ENCODE assay signal across 8 cellular contexts in the genomic region with DNA sequence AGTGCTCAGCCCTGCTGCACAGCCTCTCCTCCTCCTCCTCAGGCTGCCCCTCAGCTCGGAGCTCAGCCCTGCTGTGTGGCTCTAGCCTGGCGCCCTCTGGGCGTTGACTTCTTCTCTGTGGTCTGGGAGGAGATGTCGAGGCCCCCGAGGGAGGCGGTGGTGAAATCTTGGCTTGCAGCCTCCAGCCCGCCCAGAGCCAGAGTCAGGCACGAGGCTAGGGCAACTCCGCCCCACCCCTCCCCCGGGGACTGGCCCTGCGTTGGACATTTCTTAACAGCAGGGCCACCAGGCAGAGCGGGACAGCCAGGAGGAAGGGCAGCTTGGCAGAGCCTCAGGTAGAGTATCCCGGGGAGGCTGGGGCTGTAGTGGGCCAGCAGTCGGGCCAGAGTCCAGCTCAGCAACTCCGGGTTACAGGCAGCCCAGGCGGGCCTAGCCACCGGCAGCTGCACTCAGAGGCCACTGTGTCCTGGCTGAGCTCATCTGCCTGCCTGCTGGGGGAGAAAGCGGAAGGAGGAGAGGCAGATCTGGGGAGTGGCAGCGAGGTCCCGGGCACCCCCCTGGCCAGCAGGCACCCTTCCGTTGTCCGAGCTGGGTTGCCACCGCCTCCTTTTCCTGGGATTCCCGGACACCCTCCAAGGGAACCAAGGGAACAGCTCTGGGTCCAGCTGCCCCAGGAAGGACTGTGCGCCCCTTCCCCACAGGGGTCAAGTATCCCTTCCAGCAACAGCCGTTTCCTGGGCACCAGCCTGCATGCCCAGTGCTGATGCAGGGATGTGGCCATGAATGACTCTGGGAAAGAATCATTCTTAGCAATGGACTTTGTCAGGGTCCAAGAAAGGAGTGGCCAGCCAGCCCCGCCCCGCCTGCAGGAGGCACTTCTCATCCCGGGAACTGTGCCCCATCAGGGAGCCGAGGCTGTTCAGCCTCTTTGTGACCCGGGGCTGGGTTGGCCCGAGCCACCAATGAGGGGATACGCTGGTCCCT. TPM values are rescaled to one million over a fixed set of nuclear protein-coding genes. Genes with fewer than 3 reads are reported as not detected.
DNase-seq lines count a peak whose midpoint lies in the region; ATAC-seq and TF ChIP-seq lines count a peak whose summit lies in the region.

A gene with protein sequence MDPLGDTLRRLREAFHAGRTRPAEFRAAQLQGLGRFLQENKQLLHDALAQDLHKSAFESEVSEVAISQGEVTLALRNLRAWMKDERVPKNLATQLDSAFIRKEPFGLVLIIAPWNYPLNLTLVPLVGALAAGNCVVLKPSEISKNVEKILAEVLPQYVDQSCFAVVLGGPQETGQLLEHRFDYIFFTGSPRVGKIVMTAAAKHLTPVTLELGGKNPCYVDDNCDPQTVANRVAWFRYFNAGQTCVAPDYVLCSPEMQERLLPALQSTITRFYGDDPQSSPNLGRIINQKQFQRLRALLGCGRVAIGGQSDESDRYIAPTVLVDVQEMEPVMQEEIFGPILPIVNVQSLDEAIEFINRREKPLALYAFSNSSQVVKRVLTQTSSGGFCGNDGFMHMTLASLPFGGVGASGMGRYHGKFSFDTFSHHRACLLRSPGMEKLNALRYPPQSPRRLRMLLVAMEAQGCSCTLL (plus strand): TSS at position 270 of the 984 bp plus-strand sequence. CDS start 4,971 bp downstream, outside the sequence.

- H3K36me3 ChIP-seq in cardiac muscle cell = no peaks in the 10 kb centered on the region

- H3K36me3 Mint-ChIP-seq in activated naive CD8-positive, alpha-beta T cell treated with anti-CD3 and anti-CD28 coated beads, Interleukin-2, amount 50 U/mL, for 24 hours (ENCODE audit: low read depth) = no peaks in the 10 kb centered on the region
- no peaks in the 10 kb centered on the region for H3K36me3 Mint-ChIP-seq in osteocyte (ENCODE audit: unreplicated experiment)

- H3K4me3 Mint-ChIP-seq in activated naive CD8-positive, alpha-beta T cell treated with anti-CD3 and anti-CD28 coated beads, Interleukin-2, amount 50 U/mL, for 24 hours = no peak within 1 kb of the TSS
- H3K4me3 Mint-ChIP-seq in osteocyte (ENCODE audit: unreplicated experiment) = peak within 1 kb of the TSS; percentile 66

- peaks cover 8% of the 10 kb centered on the region for H3K4me1 Mint-ChIP-seq in activated naive CD8-positive, alpha-beta T cell treated with anti-CD3 and anti-CD28 coated beads, Interleukin-2, amount 50 U/mL, for 24 hours
- peaks cover 66% of the 10 kb centered on the region for H3K4me1 Mint-ChIP-seq in osteocyte (ENCODE audit: unreplicated experiment)

- no peak within 1 kb of the TSS for H3K27ac Mint-ChIP-seq in activated naive CD8-positive, alpha-beta T cell treated with anti-CD3 and anti-CD28 coated beads, Interleukin-2, amount 50 U/mL, for 24 hours
- H3K27ac Mint-ChIP-seq in osteocyte (ENCODE audit: unreplicated experiment) = peak within 1 kb of the TSS; percentile 97

- peaks cover 7% of the 10 kb centered on the region for H3K4me1 ChIP-seq in cardiac muscle cell (ENCODE audit: low read depth)

- no peaks in the 10 kb centered on the region for H3K27me3 ChIP-seq in cardiac muscle cell

- ATAC-seq in activated naive CD8-positive, alpha-beta T cell treated with anti-CD3 and anti-CD28 coated beads, Interleukin-2, amount 50 U/mL, for 24 hours = peak; percentile 8
- ATAC-seq in GM21423 (IDR thresholded peaks at IDR 0.05; ENCODE audit: unreplicated experiment) = no peak
- ATAC-seq in HG03354 (IDR thresholded peaks at IDR 0.05; ENCODE audit: poor library complexity, severe bottlenecking, unreplicated experiment) = no peak

- H3K4me3 ChIP-seq in cardiac muscle cell = no peak within 1 kb of the TSS

- no peaks in the 10 kb centered on the region for H3K9me3 Mint-ChIP-seq in activated naive CD8-positive, alpha-beta T cell treated with anti-CD3 and anti-CD28 coated beads, Interleukin-2, amount 50 U/mL, for 24 hours
- H3K9me3 Mint-ChIP-seq in osteocyte (ENCODE audit: unreplicated experiment) = no peaks in the 10 kb centered on the region

- DNase-seq in AG20443 (ENCODE audit: low spot score) (peak; percentile 90), Kasumi-1 (lab: John Stamatoyannopoulos, UW) (peak; percentile 80 to 87), cardiac muscle cell (ENCODE audit: low read depth in 1 of 2, low spot score in 1 of 2) (peak; percentile 17 to 92), osteocyte (ENCODE audit: extremely low spot score, unreplicated experiment) (peak; percentile 96), NCI-H1105 (lab: John Stamatoyannopoulos, UW) (no peak)
- DNase-seq in activated naive CD8-positive, alpha-beta T cell treated with anti-CD3 and anti-CD28 coated beads, Interleukin-2, amount 50 U/mL, for 24 hours = no peak

- H3K9me3 ChIP-seq in cardiac muscle cell (ENCODE audit: low read depth) = no peaks in the 10 kb centered on the region

- TF ChIP-seq CTCF in cardiac muscle cell (IDR thresholded peaks at IDR 0.05; ENCODE audit: low read depth, low read length) (no peak), osteocyte (IDR thresholded peaks at IDR 0.05) (no peak)

- peaks cover 2% of the 10 kb centered on the region for H3K27me3 Mint-ChIP-seq in activated naive CD8-positive, alpha-beta T cell treated with anti-CD3 and anti-CD28 coated beads, Interleukin-2, amount 50 U/mL, for 24 hours
- no peaks in the 10 kb centered on the region for H3K27me3 Mint-ChIP-seq in osteocyte (ENCODE audit: unreplicated experiment)

- H3K27ac ChIP-seq in cardiac muscle cell = no peak within 1 kb of the TSS

RNA-seq across cellular contexts. Expression of the gene that starts here (rescaled TPM):
- total RNA-seq in cardiac muscle cell (0.45 and 1.2 TPM in 2 replicates), osteocyte (4.7 and 6.5 TPM in 2 replicates)
- 0.55 and 0.66 TPM in 2 replicates for polyA plus RNA-seq in cardiac muscle cell

Comparison
In these comparisons a context has a peak if more than half of its experiments do, and no peak if none do; other contexts are left out.
1. DNase-seq: peak in AG20443 (single experiment), Kasumi-1 (2 of 2), cardiac muscle cell (2 of 2) and osteocyte (single experiment); none in activated naive CD8-positive, alpha-beta T cell treated with anti-CD3 and anti-CD28 coated beads, Interleukin-2, amount 50 U/mL, for 24 hours (single experiment) and NCI-H1105 (single experiment).